ENCODE assay signal across 16 cellular contexts in genomic region chr6:141402489-141402888, GRCh38.
"Had no signal": no experiment of that assay in that cellular context is flagged by ENCODE, and none has a peak within 500 bp of the region (broad histone marks: within the 10 kb centered on the region; RNA-seq: fewer than 3 reads in every experiment).

No MANE protein-coding gene starts in this region.

- DNase-seq: activated CD4-positive, alpha-beta T cell treated with anti-CD3 and anti-CD28 coated beads, Interleukin-2, amount 10 ng/mL, durations not matched to agents 24 days and 14 days; activated CD4-positive, CD25-positive, alpha-beta regulatory T cell; activated CD8-positive, alpha-beta memory T cell treated with anti-CD3 and anti-CD28 coated beads, Interleukin-2, amount 50 U/mL, for 48 hours; activated gamma-delta T cell; activated T-cell treated with anti-CD3 and anti-CD28 coated beads, Interleukin-2, amount 50 U/mL, for 72 hours; left lung; natural killer cell; stimulated activated CD4-positive, alpha-beta T cell treated with anti-CD3 and anti-CD28 coated beads, Interleukin-4, amount 100 ng/mL, for 4 hours; stimulated activated CD8-positive, alpha-beta memory T cell treated with anti-CD3 and anti-CD28 coated beads, Interleukin-4, amount 100 ng/mL, for 48 hours; stimulated activated naive CD4-positive, alpha-beta T cell treated with Interleukin-2 at 50 U/mL for 16 hours; SW 1271; upper lobe of right lung had no signal

- H3K4me3 ChIP-seq: left lung, smooth muscle cell, upper lobe of right lung had no signal

- H3K4me3 Mint-ChIP-seq: activated CD4-positive, alpha-beta T cell treated with anti-CD3 and anti-CD28 coated beads, Interleukin-2, amount 10 ng/mL, durations not matched to agents 24 days and 14 days; activated T-cell treated with anti-CD3 and anti-CD28 coated beads, Interleukin-2, amount 50 U/mL, for 72 hours; memory B cell; natural killer cell had no signal

- H3K27me3 Mint-ChIP-seq: activated CD4-positive, alpha-beta T cell treated with anti-CD3 and anti-CD28 coated beads, Interleukin-2, amount 10 ng/mL, durations not matched to agents 24 days and 14 days had no signal

- H3K27ac ChIP-seq: epithelial cell of prostate, left lung, upper lobe of right lung had no signal

- H3K27ac Mint-ChIP-seq: activated CD4-positive, alpha-beta T cell treated with anti-CD3 and anti-CD28 coated beads, Interleukin-2, amount 10 ng/mL, durations not matched to agents 24 days and 14 days; activated naive CD4-positive, alpha-beta T cell treated with anti-CD3 and anti-CD28 coated beads, Interleukin-2, amount 50 U/mL, for 72 hours; activated T-cell treated with anti-CD3 and anti-CD28 coated beads, Interleukin-2, amount 50 U/mL, for 72 hours; memory B cell; natural killer cell had no signal

- H3K9me3 Mint-ChIP-seq: activated naive CD4-positive, alpha-beta T cell treated with anti-CD3 and anti-CD28 coated beads, Interleukin-2, amount 50 U/mL, for 72 hours; memory B cell; natural killer cell had no signal

- H3K36me3 ChIP-seq: left lung, upper lobe of right lung had no signal

- H3K9me3 ChIP-seq: upper lobe of right lung had no signal

- H3K27me3 ChIP-seq: left lung, upper lobe of right lung had no signal

- ATAC-seq: activated naive CD4-positive, alpha-beta T cell treated with anti-CD3 and anti-CD28 coated beads, Interleukin-2, amount 50 U/mL, for 72 hours; activated T-cell treated with anti-CD3 and anti-CD28 coated beads, Interleukin-2, amount 50 U/mL, for 72 hours; left lung; natural killer cell; upper lobe of right lung had no signal

- H3K4me1 ChIP-seq: left lung, upper lobe of right lung had no signal

- H3K36me3 Mint-ChIP-seq: memory B cell, natural killer cell had no signal
